Comparison of ENCODE assay signal across 16 cellular contexts in genomic region chr2:159045545-159046454, GRCh38.
A peak's percentile ranks its signal among the peaks of the same experiment; 100 is the strongest.
DNase-seq lines count a peak whose midpoint lies in the region; ATAC-seq and TF ChIP-seq lines count a peak whose summit lies in the region.
"Had no signal": no experiment of that assay in that cellular context is flagged by ENCODE, and none has a peak within 500 bp of the region (broad histone marks: within the 10 kb centered on the region; RNA-seq: fewer than 3 reads in every experiment).

No MANE protein-coding gene starts in this region.

- CTCF ChIA-PET in CD8-positive, alpha-beta T cell (lab: Charles Lee): no interaction called here

- no peaks in the 10 kb centered on the region for H3K9me2 ChIP-seq in MM.1S (replicated peaks; ENCODE audit: insufficient read depth, low read length)

- H3K9me3 Mint-ChIP-seq in CD8-positive, alpha-beta T cell: no peaks in the 10 kb centered on the region
- peaks cover 0 to 3% (median 0%) of the 10 kb centered on the region in 6 donors for H3K9me3 Mint-ChIP-seq in immature natural killer cell

- no peaks in the 10 kb centered on the region for H3K36me3 Mint-ChIP-seq in CD8-positive, alpha-beta T cell
- H3K36me3 Mint-ChIP-seq in immature natural killer cell: peaks cover 0 to 10% (median 1%) of the 10 kb centered on the region in 3 donors

- H3F3A ChIP-seq in MM.1S (ENCODE audit: insufficient read depth, low read length): peaks cover 13% of the 10 kb centered on the region
- H3F3A ChIP-seq in smooth muscle cell (ENCODE audit: low read depth): no peaks in the 10 kb centered on the region

- no peak overlapping the region for H3K9ac ChIP-seq in MM.1S (ENCODE audit: low read length)
- no peak overlapping the region for H3K9ac ChIP-seq in fibroblast of lung (ENCODE audit: insufficient read depth, low read length)
- H3K9ac ChIP-seq in smooth muscle cell (ENCODE audit: low read depth): no peak overlapping the region
- H3K9ac ChIP-seq: parathyroid adenoma had no signal

- POLR2A ChIA-PET in CD8-positive, alpha-beta T cell (lab: Charles Lee): no interaction called here

- TF ChIP-seq CTCF in MM.1S (IDR thresholded peaks at IDR 0.05; ENCODE audit: low read length) (no peak), fibroblast of lung (conservative IDR thresholded peaks at IDR 0.05 in 1 of 2, IDR thresholded peaks at IDR 0.05 in 1 of 2; ENCODE audit: low read depth in 1 of 2, low read length in 2 of 2) (no peak), smooth muscle cell (IDR thresholded peaks at IDR 0.05; ENCODE audit: borderline replicate concordance, insufficient read depth, poor library complexity, severe bottlenecking) (no peak)
- no peak for TF ChIP-seq CTCF in CD8-positive, alpha-beta T cell (IDR thresholded peaks at IDR 0.05)

- no peak for ATAC-seq in CD8-positive, alpha-beta T cell
- no peak for ATAC-seq in GM21825 (IDR thresholded peaks at IDR 0.05; ENCODE audit: unreplicated experiment)

- 73% methylated on average over 11 of the region's 11 CpGs for WGBS in smooth muscle cell (ENCODE audit: low lambda C conversion rate)

- H3K79me2 ChIP-seq in MM.1S (ENCODE audit: low read length) (no peaks in the 10 kb centered on the region), fibroblast of lung (ENCODE audit: control insufficient read depth, insufficient read depth, low read length) (peaks cover 11% of the 10 kb centered on the region), smooth muscle cell (ENCODE audit: low read depth) (peaks cover 26% of the 10 kb centered on the region)

- H3K27me3 ChIP-seq in MM.1S (replicated peaks; ENCODE audit: insufficient read depth, low read length) (no peaks in the 10 kb centered on the region), fibroblast of lung (ENCODE audit: control insufficient read depth, insufficient read depth, low read length) (no peaks in the 10 kb centered on the region), smooth muscle cell (ENCODE audit: low read depth) (no peaks in the 10 kb centered on the region)
- no peaks in the 10 kb centered on the region for H3K27me3 ChIP-seq in CD8-positive, alpha-beta T cell (ENCODE audit: insufficient read depth, low read length)
- H3K27me3 ChIP-seq: dorsolateral prefrontal cortex, stomach had no signal

- no peak overlapping the region for H3K27ac Mint-ChIP-seq in CD8-positive, alpha-beta T cell
- H3K27ac Mint-ChIP-seq in immature natural killer cell: no peak overlapping the region
- H3K27ac Mint-ChIP-seq: CD4-positive, alpha-beta memory T cell had no signal

- H3K9me3 ChIP-seq in MM.1S (replicated peaks; ENCODE audit: insufficient read depth, low read length): no peaks in the 10 kb centered on the region
- H3K9me3 ChIP-seq in fibroblast of lung (ENCODE audit: control insufficient read depth, insufficient read depth, low read depth, low read length): no peaks in the 10 kb centered on the region
- no peaks in the 10 kb centered on the region for H3K9me3 ChIP-seq in smooth muscle cell (replicated peaks; ENCODE audit: low read depth)
- H3K9me3 ChIP-seq in CD8-positive, alpha-beta T cell (ENCODE audit: low read length): no peaks in the 10 kb centered on the region
- H3K9me3 ChIP-seq: stomach had no signal

- H3K27me3 Mint-ChIP-seq in CD8-positive, alpha-beta T cell (ENCODE audit: low read depth): no peaks in the 10 kb centered on the region
- H3K27me3 Mint-ChIP-seq in immature natural killer cell (ENCODE audit: low read depth in 3 of 3): peaks cover 1 to 9% (median 4%) of the 10 kb centered on the region in 3 donors

- H3K4me2 ChIP-seq in MM.1S (ENCODE audit: low read depth, low read length) (peak overlapping the region; percentile 44; the same call in 1 of the 2 replicates), fibroblast of lung (ENCODE audit: extremely low read depth, insufficient read depth, low read length) (peak overlapping the region; percentile 39), smooth muscle cell (no peak overlapping the region)

- H3K4me1 ChIP-seq in MM.1S (ENCODE audit: low read length) (peaks cover 30% of the 10 kb centered on the region), fibroblast of lung (ENCODE audit: control insufficient read depth, extremely low read depth, insufficient read depth, low read length) (peaks cover 12% of the 10 kb centered on the region), smooth muscle cell (ENCODE audit: low read depth) (no peaks in the 10 kb centered on the region)
- H3K4me1 ChIP-seq in CD8-positive, alpha-beta T cell (ENCODE audit: insufficient read depth, low read length): no peaks in the 10 kb centered on the region

- intact Hi-C loops in CD8-positive, alpha-beta T cell (cut with DNase I, micrococcal nuclease): no loop called here

- no peak overlapping the region for H3K4me3 Mint-ChIP-seq in CD8-positive, alpha-beta T cell
- H3K4me3 Mint-ChIP-seq in immature natural killer cell: no peak overlapping the region
- H3K4me3 Mint-ChIP-seq: CD4-positive, alpha-beta memory T cell had no signal

- peak; percentile 78 for DNase-seq in MM.1S
- peak; percentile 49 for DNase-seq in amniotic epithelial cell (ENCODE audit: low read depth)
- peak; percentile 65 to 91 for DNase-seq in fibroblast of lung (ENCODE audit: low read depth in 2 of 2)
- no peak for DNase-seq in smooth muscle cell (lab: John Stamatoyannopoulos, UW; ENCODE audit: unreplicated experiment)
- DNase-seq in CD8-positive, alpha-beta T cell: no peak
- DNase-seq in cerebellar cortex (ENCODE audit: low spot score): no peak
- no peak for DNase-seq in immature natural killer cell
- DNase-seq: CD4-positive, alpha-beta memory T cell; dorsolateral prefrontal cortex; EL; foreskin fibroblast; NCI-H1436; NCI-H2227 treated with DMSO at 0.1 percent for 48 hours; stomach had no signal

- H3K27ac ChIP-seq in MM.1S (ENCODE audit: low read length): peak overlapping the region; percentile 41; the same call in 1 of the 2 replicates
- H3K27ac ChIP-seq in fibroblast of lung (ENCODE audit: insufficient read depth, low read length): peak overlapping the region; percentile 42
- H3K27ac ChIP-seq in smooth muscle cell (ENCODE audit: low read depth): peak overlapping the region; percentile 8
- H3K27ac ChIP-seq in CD8-positive, alpha-beta T cell (ENCODE audit: low read depth, low read length): no peak overlapping the region
- H3K27ac ChIP-seq: dorsolateral prefrontal cortex, parathyroid adenoma had no signal

- H4K20me1 ChIP-seq in MM.1S (ENCODE audit: insufficient read depth, low read length): no peaks in the 10 kb centered on the region
- H4K20me1 ChIP-seq in fibroblast of lung (ENCODE audit: control insufficient read depth, extremely low read depth, insufficient read depth, low read length): no peaks in the 10 kb centered on the region
- H4K20me1 ChIP-seq in smooth muscle cell (ENCODE audit: low read depth): peaks cover 88% of the 10 kb centered on the region

- H3K4me3 ChIP-seq in MM.1S (ENCODE audit: low read length): no peak overlapping the region
- H3K4me3 ChIP-seq in fibroblast of lung (replicated peaks in 1 of 4; ENCODE audit: control extremely low read depth in 1 of 4, insufficient read depth in 1 of 4, low read depth in 3 of 4, low read length in 4 of 4): no peak overlapping the region
- no peak overlapping the region for H3K4me3 ChIP-seq in smooth muscle cell
- no peak overlapping the region for H3K4me3 ChIP-seq in CD8-positive, alpha-beta T cell (ENCODE audit: low read depth, low read length)
- H3K4me3 ChIP-seq: dorsolateral prefrontal cortex, stomach had no signal

- no peaks in the 10 kb centered on the region for H3K4me1 Mint-ChIP-seq in CD8-positive, alpha-beta T cell (ENCODE audit: low read depth)
- no peaks in the 10 kb centered on the region for H3K4me1 Mint-ChIP-seq in immature natural killer cell

- H3K36me3 ChIP-seq in MM.1S (replicated peaks; ENCODE audit: insufficient read depth, low read length) (no peaks in the 10 kb centered on the region), fibroblast of lung (ENCODE audit: control insufficient read depth, insufficient read depth, low read length) (no peaks in the 10 kb centered on the region), smooth muscle cell (ENCODE audit: low read depth) (no peaks in the 10 kb centered on the region)
- H3K36me3 ChIP-seq in CD8-positive, alpha-beta T cell (ENCODE audit: insufficient read depth, low read length): no peaks in the 10 kb centered on the region

- H2AFZ ChIP-seq in MM.1S (ENCODE audit: low read length): no peak overlapping the region
- H2AFZ ChIP-seq in fibroblast of lung (ENCODE audit: low read length): no peak overlapping the region
- no peak overlapping the region for H2AFZ ChIP-seq in smooth muscle cell (ENCODE audit: low read depth)
- H2AFZ ChIP-seq: parathyroid adenoma had no signal

Comparison
In these comparisons a context has a peak if more than half of its experiments do, and no peak if none do; other contexts are left out.
1. DNase-seq: peak in MM.1S (single experiment), amniotic epithelial cell (single experiment) and fibroblast of lung (2 of 2); none in smooth muscle cell (single experiment), CD8-positive, alpha-beta T cell (0 of 7), cerebellar cortex (single experiment) and immature natural killer cell (0 of 3).